8 cellular contexts compared by ENCODE assay signal in the genomic region with DNA sequence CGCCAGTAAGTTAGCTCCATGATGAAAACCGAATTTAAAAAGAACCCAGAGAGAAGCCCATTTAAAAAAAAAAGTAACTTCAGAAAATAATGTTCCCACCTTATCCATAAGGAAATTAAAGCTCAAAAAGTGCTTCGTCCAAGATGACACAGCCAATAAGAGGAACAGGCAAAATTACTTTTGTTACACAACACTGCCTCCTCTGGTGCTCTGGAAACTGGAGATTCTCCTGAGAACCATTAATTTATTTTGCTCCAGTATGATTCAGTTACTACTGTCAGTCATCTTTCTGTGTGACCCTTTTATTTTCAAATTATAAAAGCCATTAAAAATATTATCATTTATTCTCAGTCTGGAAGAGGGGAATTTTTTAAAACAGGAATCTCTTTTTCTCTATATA. TPM values are rescaled to one million over a fixed set of nuclear protein-coding genes. Genes with fewer than 3 reads are reported as not detected.
DNase-seq lines count a peak whose midpoint lies in the region; ATAC-seq, FAIRE-seq and TF ChIP-seq lines count a peak whose summit lies in the region.
"Had no signal": no experiment of that assay in that cellular context is flagged by ENCODE, and none has a peak within 500 bp of the region (broad histone marks: within the 10 kb centered on the region; RNA-seq: fewer than 3 reads in every experiment).

No MANE protein-coding gene starts in this region.

- peak overlapping the region; percentile 47 for H3K4me3 Mint-ChIP-seq in nephron progenitor cell

- H3K27me3 Mint-ChIP-seq in nephron progenitor cell (ENCODE audit: low read depth, poor library complexity): peaks cover 25% of the 10 kb centered on the region

- H3K4me3 ChIP-seq in NB4 (ENCODE audit: low read depth, low read length) (no peak overlapping the region), bronchial epithelial cell (ENCODE audit: low read depth, low read length) (no peak overlapping the region)

- no peaks in the 10 kb centered on the region for H3K27me3 ChIP-seq in bronchial epithelial cell (ENCODE audit: control insufficient read depth, insufficient read depth, low read length)

- POLR2A ChIA-PET in GM10248 (lab: Yijun Ruan, JAX): no interaction called here

- H3K36me3 Mint-ChIP-seq in nephron progenitor cell (ENCODE audit: low read depth): peaks cover 31% of the 10 kb centered on the region

- H3K36me3 ChIP-seq in bronchial epithelial cell (ENCODE audit: control insufficient read depth, insufficient read depth, low read length): no peaks in the 10 kb centered on the region

- ATAC-seq in HG03571 (IDR thresholded peaks at IDR 0.05; ENCODE audit: unreplicated experiment) (no peak), GM21723 (IDR thresholded peaks at IDR 0.05; ENCODE audit: unreplicated experiment) (no peak)

- peaks cover 27% of the 10 kb centered on the region for H3K9me3 Mint-ChIP-seq in nephron progenitor cell

- peaks cover 52% of the 10 kb centered on the region for H3K4me1 Mint-ChIP-seq in nephron progenitor cell

- CTCF ChIA-PET in GM10248 (lab: Yijun Ruan, JAX): interaction anchor here (0.7 to 21.5 kb wide), 12 partner anchors 8 to 274 kb away, joined by 3 to 164 read pairs (median 3); no protein-coding TSS in a partner anchor

- DNase-seq in GM10248 (ENCODE audit: extremely low spot score) (no peak), NB4 (ENCODE audit: low read depth) (peak; percentile 55), bronchial epithelial cell (ENCODE audit: low read depth) (peak; percentile 53), nephron progenitor cell (no peak), NCI-H187 treated with DMSO at 0.1 percent for 48 hours (lab: John Stamatoyannopoulos, UW) (no peak)

- no peak for TF ChIP-seq POLR2A in NB4 (IDR thresholded peaks at IDR 0.05; ENCODE audit: extremely low read depth, insufficient read length)

- TF ChIP-seq CTCF in GM10248 (IDR thresholded peaks at IDR 0.05; ENCODE audit: control extremely low read depth, extremely low read depth, low read depth, missing control alignments): peak; percentile 38
- peak; percentile 33 for TF ChIP-seq CTCF in NB4 (IDR thresholded peaks at IDR 0.05; ENCODE audit: low read depth, low read length)
- peak; percentile 37 for TF ChIP-seq CTCF in bronchial epithelial cell (IDR thresholded peaks at IDR 0.05; ENCODE audit: insufficient read depth, low read length, severe bottlenecking)
- TF ChIP-seq CTCF in nephron progenitor cell (IDR thresholded peaks at IDR 0.05): peak; percentile 26

- no peak for FAIRE-seq in bronchial epithelial cell (lab: Jason Lieb, UNC)

- no peak overlapping the region for H3K27ac Mint-ChIP-seq in nephron progenitor cell

RNA-seq across cellular contexts. Expression of a gene that starts 2.0 kb away (rescaled TPM):
- total RNA-seq in bronchial epithelial cell: 10.8 and 15.5 TPM in 2 replicates

RNA-seq across cellular contexts. Expression of a gene that starts 42.9 kb away (rescaled TPM):
- not detected in 2 replicates for total RNA-seq in bronchial epithelial cell
- total RNA-seq: aorta had no signal

Comparison
In these comparisons a context has a peak if more than half of its experiments do, and no peak if none do; other contexts are left out.
1. DNase-seq: peak in NB4 (single experiment) and bronchial epithelial cell (single experiment); none in GM10248 (single experiment), nephron progenitor cell (single experiment) and NCI-H187 treated with DMSO at 0.1 percent for 48 hours (single experiment).
2. Peak in every context shown above with its lines, with median percentiles within 50 percentile points of each other: CTCF ChIP-seq.